ENCODE assay signal across 30 cellular contexts in genomic region chr11:111114091-111114490, GRCh38.
"Had no signal": no experiment of that assay in that cellular context is flagged by ENCODE, and none has a peak within 500 bp of the region (broad histone marks: within the 10 kb centered on the region; RNA-seq: fewer than 3 reads in every experiment).

No MANE protein-coding gene starts in this region.

- H3K4me3 Mint-ChIP-seq: naive B cell; naive thymus-derived CD8-positive, alpha-beta T cell; natural killer cell treated with Interleukin-12 subunit alpha and Interleukin-12 subunit beta and Interleukin-15 and Interleukin-18, amount 100 ng/mL, for 72 hours; nephron progenitor cell; neural crest cell; stimulated activated memory B cell treated with anti-CD40 and anti-IgM and Interleukin-4, amounts not matched to agents 10 μg/mL and 1 μg/mL and 100 μg/mL, for 72 hours; stimulated activated naive CD8-positive, alpha-beta T cell treated with anti-CD3 and anti-CD28 coated beads, Interleukin-15, Interleukin-2, amounts not matched to agents 100 ng/mL and 50 ng/mL, for 24 hours; type B pancreatic cell had no signal

- H3K4me1 ChIP-seq: parathyroid adenoma, psoas muscle, right lobe of liver, sigmoid colon, suprapubic skin, tibial artery, transverse colon, upper lobe of right lung, uterus had no signal

- H3K9me3 Mint-ChIP-seq: naive B cell; naive thymus-derived CD8-positive, alpha-beta T cell; natural killer cell treated with Interleukin-12 subunit alpha and Interleukin-12 subunit beta and Interleukin-15 and Interleukin-18, amount 100 ng/mL, for 72 hours; nephron progenitor cell; stimulated activated memory B cell treated with anti-CD40 and anti-IgM and Interleukin-4, amounts not matched to agents 10 μg/mL and 1 μg/mL and 100 μg/mL, for 72 hours; stimulated activated naive CD8-positive, alpha-beta T cell treated with anti-CD3 and anti-CD28 coated beads, Interleukin-15, Interleukin-2, amounts not matched to agents 100 ng/mL and 50 ng/mL, for 24 hours; type B pancreatic cell had no signal

- H3K36me3 ChIP-seq: ovary, right lobe of liver, sigmoid colon, suprapubic skin, tibial artery, transverse colon, upper lobe of right lung, uterus had no signal

- H3K27ac ChIP-seq: ovary, parathyroid adenoma, psoas muscle, right lobe of liver, sigmoid colon, suprapubic skin, testis, tibial artery, transverse colon, upper lobe of right lung, uterus had no signal

- H3K9me3 ChIP-seq: ovary, psoas muscle, right lobe of liver, sigmoid colon, suprapubic skin, testis, tibial artery, transverse colon, upper lobe of right lung, uterus had no signal

- H3K27me3 Mint-ChIP-seq: naive B cell; stimulated activated memory B cell treated with anti-CD40 and anti-IgM and Interleukin-4, amounts not matched to agents 10 μg/mL and 1 μg/mL and 100 μg/mL, for 72 hours; stimulated activated naive CD8-positive, alpha-beta T cell treated with anti-CD3 and anti-CD28 coated beads, Interleukin-15, Interleukin-2, amounts not matched to agents 100 ng/mL and 50 ng/mL, for 24 hours; type B pancreatic cell had no signal

- DNase-seq: naive B cell; naive thymus-derived CD8-positive, alpha-beta T cell; nephron progenitor cell; occipital lobe; ovary; posterior cingulate gyrus; psoas muscle; right cardiac atrium; right lobe of liver; sigmoid colon; small intestine; stimulated activated CD4-positive, alpha-beta T cell treated with anti-CD3 and anti-CD28 coated beads, Interleukin-15, amount 100 ng/mL, for 24 hours; stimulated activated CD4-positive, alpha-beta T cell treated with anti-CD3 and anti-CD28 coated beads, Interleukin-2, amount 100 ng/mL, for 24 hours; stimulated activated CD4-positive, alpha-beta T cell treated with anti-CD3 and anti-CD28 coated beads, Interleukin-2, amount 100 ng/mL, for 48 hours; stimulated activated CD4-positive, alpha-beta T cell treated with anti-CD3 and anti-CD28 coated beads, Interleukin-4, amount 100 ng/mL, for 24 hours; stimulated activated naive CD4-positive, alpha-beta T cell; substantia nigra; testis; tibial artery; transverse colon; upper lobe of right lung; uterus had no signal

- H2AFZ ChIP-seq: parathyroid adenoma had no signal

- H3K79me2 ChIP-seq: parathyroid adenoma had no signal

- H3K36me3 Mint-ChIP-seq: naive B cell; naive thymus-derived CD8-positive, alpha-beta T cell; natural killer cell treated with Interleukin-12 subunit alpha and Interleukin-12 subunit beta and Interleukin-15 and Interleukin-18, amount 100 ng/mL, for 72 hours; stimulated activated memory B cell treated with anti-CD40 and anti-IgM and Interleukin-4, amounts not matched to agents 10 μg/mL and 1 μg/mL and 100 μg/mL, for 72 hours; type B pancreatic cell had no signal

- ATAC-seq: naive thymus-derived CD8-positive, alpha-beta T cell; natural killer cell treated with Interleukin-12 subunit alpha and Interleukin-12 subunit beta and Interleukin-15 and Interleukin-18, amount 100 ng/mL, for 72 hours; psoas muscle; right cardiac atrium; right lobe of liver; stimulated activated memory B cell treated with anti-CD40 and anti-IgM and Interleukin-4, amounts not matched to agents 10 μg/mL and 1 μg/mL and 100 μg/mL, for 72 hours; upper lobe of right lung had no signal

- H3K4me1 Mint-ChIP-seq: nephron progenitor cell, neural crest cell had no signal

- H3K9ac ChIP-seq: parathyroid adenoma had no signal

- H3K27me3 ChIP-seq: ovary, right lobe of liver, sigmoid colon, suprapubic skin, testis, tibial artery, transverse colon, upper lobe of right lung, uterus had no signal

- H3K27ac Mint-ChIP-seq: naive thymus-derived CD8-positive, alpha-beta T cell; natural killer cell treated with Interleukin-12 subunit alpha and Interleukin-12 subunit beta and Interleukin-15 and Interleukin-18, amount 100 ng/mL, for 72 hours; nephron progenitor cell; progenitor cell of endocrine pancreas; stimulated activated memory B cell treated with anti-CD40 and anti-IgM and Interleukin-4, amounts not matched to agents 10 μg/mL and 1 μg/mL and 100 μg/mL, for 72 hours; stimulated activated naive CD8-positive, alpha-beta T cell treated with anti-CD3 and anti-CD28 coated beads, Interleukin-15, Interleukin-2, amounts not matched to agents 100 ng/mL and 50 ng/mL, for 24 hours; type B pancreatic cell had no signal

- H3K4me3 ChIP-seq: ovary, psoas muscle, right lobe of liver, sigmoid colon, suprapubic skin, testis, tibial artery, transverse colon, upper lobe of right lung, uterus had no signal
